Comparison of ENCODE assay signal across 1 cellular context in the genomic region with DNA sequence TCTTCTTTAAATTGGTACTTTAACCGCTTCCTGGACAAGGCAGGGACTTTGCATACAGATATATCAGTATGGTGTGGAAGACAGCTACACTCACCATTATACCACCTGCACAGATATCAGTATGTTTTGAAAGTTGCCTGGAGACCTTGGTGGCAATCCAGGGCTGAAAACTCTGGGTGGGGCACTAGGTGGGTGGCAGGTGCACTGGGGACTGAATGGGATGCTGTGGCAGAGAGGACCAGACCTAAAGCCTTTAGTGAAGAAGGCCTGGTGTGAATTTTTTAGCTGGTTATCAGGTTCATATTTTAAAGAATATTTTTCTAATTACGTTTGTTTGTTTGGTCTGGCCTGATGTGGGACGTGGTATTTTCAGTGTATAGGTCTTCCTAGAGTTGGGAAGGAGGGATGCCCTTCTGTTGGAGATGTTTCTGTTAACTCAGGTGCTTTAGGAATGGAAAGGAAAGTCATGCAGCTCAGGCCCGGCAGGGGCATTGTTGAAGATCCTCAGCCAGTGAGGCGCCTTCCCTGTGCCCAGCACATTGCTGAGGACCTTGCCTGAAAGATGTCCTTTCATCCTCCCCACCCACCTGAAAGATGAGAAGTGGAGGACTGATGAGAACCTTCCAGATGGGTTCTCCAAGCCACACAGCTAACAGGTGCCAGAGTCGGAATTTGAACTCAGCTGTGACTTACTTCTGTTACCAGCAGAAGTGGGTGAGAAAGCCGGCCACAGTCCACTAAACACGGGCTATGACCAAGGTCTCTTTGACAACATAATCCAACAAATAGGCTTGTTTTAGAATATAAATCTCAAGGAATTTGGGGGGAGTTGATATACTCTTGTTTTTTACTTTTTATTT.
TF ChIP-seq lines count a peak whose summit lies in the region.

No MANE protein-coding gene starts in this region.

TF ChIP-seq in GM12878, 131 proteins besides CTCF, POLR2A, EP300 and RAD21 (continued from another document):
- TF ChIP-seq, protein P1, sequence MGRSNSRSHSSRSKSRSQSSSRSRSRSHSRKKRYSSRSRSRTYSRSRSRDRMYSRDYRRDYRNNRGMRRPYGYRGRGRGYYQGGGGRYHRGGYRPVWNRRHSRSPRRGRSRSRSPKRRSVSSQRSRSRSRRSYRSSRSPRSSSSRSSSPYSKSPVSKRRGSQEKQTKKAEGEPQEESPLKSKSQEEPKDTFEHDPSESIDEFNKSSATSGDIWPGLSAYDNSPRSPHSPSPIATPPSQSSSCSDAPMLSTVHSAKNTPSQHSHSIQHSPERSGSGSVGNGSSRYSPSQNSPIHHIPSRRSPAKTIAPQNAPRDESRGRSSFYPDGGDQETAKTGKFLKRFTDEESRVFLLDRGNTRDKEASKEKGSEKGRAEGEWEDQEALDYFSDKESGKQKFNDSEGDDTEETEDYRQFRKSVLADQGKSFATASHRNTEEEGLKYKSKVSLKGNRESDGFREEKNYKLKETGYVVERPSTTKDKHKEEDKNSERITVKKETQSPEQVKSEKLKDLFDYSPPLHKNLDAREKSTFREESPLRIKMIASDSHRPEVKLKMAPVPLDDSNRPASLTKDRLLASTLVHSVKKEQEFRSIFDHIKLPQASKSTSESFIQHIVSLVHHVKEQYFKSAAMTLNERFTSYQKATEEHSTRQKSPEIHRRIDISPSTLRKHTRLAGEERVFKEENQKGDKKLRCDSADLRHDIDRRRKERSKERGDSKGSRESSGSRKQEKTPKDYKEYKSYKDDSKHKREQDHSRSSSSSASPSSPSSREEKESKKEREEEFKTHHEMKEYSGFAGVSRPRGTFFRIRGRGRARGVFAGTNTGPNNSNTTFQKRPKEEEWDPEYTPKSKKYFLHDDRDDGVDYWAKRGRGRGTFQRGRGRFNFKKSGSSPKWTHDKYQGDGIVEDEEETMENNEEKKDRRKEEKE (IDR thresholded peaks at IDR 0.05), result no peak
- TF ChIP-seq HCFC1 (IDR thresholded peaks at IDR 0.05; ENCODE audit: low read length), result no peak
- TF ChIP-seq ASH2L (IDR thresholded peaks at IDR 0.05; ENCODE audit: borderline replicate concordance, low read depth), result no peak
- TF ChIP-seq SMAD1 (IDR thresholded peaks at IDR 0.05; ENCODE audit: low read depth, partially characterized antibody), result no peak
- TF ChIP-seq SREBF1 (IDR thresholded peaks at IDR 0.05; ENCODE audit: low read length), result no peak
- TF ChIP-seq TBL1XR1 (IDR thresholded peaks at IDR 0.05; ENCODE audit: low read depth, low read length), result no peak
- no peak for TF ChIP-seq BACH1 (IDR thresholded peaks at IDR 0.05; ENCODE audit: borderline replicate concordance)
- no peak for TF ChIP-seq SUPT20H (IDR thresholded peaks at IDR 0.05; ENCODE audit: borderline replicate concordance, control insufficient read depth, low read depth, low read length)
- TF ChIP-seq SIN3A (IDR thresholded peaks at IDR 0.05; ENCODE audit: low read depth, low read length), result no peak
- no peak for TF ChIP-seq MEF2B (IDR thresholded peaks at IDR 0.05; ENCODE audit: partially characterized antibody, poor library complexity, severe bottlenecking)
- no peak for TF ChIP-seq NFXL1 (IDR thresholded peaks at IDR 0.05; ENCODE audit: borderline replicate concordance)
- TF ChIP-seq MTA2 (IDR thresholded peaks at IDR 0.05; ENCODE audit: low read depth), result no peak
